13 cellular contexts compared by ENCODE assay signal in genomic region chr1:9842073-9842711, GRCh38. TPM values are rescaled to one million over a fixed set of nuclear protein-coding genes. Genes with fewer than 3 reads are reported as not detected.
A peak's percentile ranks its signal among the peaks of the same experiment; 100 is the strongest.
DNase-seq lines count a peak whose midpoint lies in the region; ATAC-seq and TF ChIP-seq lines count a peak whose summit lies in the region.
"Had no signal": no experiment of that assay in that cellular context is flagged by ENCODE, and none has a peak within 500 bp of the region (broad histone marks: within the 10 kb centered on the region; RNA-seq: fewer than 3 reads in every experiment).

No MANE protein-coding gene starts in this region.

- no peaks in the 10 kb centered on the region for H3K9me3 ChIP-seq in A673 (ENCODE audit: low read depth, low read length, poor library complexity, severe bottlenecking)
- H3K9me3 ChIP-seq in hepatocyte (ENCODE audit: low read depth), result no peaks in the 10 kb centered on the region
- no peaks in the 10 kb centered on the region for H3K9me3 ChIP-seq in esophagus muscularis mucosa

- DNase-seq in A673 (ENCODE audit: low spot score) (peak; percentile 80), DMS79 treated with DMSO at 0.1 percent for 48 hours (lab: John Stamatoyannopoulos, UW) (peak; percentile 57), RPMI8226 (peak; percentile 63), hepatocyte (ENCODE audit: low spot score) (peak; percentile 7), NOMO-1 treated with dmso at 0.1 percent for 144 hours (lab: John Stamatoyannopoulos, UW; ENCODE audit: unreplicated experiment) (no peak), Right ventricle myocardium inferior (ENCODE audit: missing footprints) (no peak), esophagus muscularis mucosa (ENCODE audit: extremely low spot score) (no peak), glomerular visceral epithelial cell (ENCODE audit: extremely low spot score) (no peak)
- DNase-seq: activated naive CD4-positive, alpha-beta T cell treated with anti-CD3 and anti-CD28 coated beads, Interleukin-2, amount 50 U/mL, for 16 hours; naive thymus-derived CD4-positive, alpha-beta T cell; retina; stimulated activated CD4-positive, alpha-beta T cell treated with anti-CD3 and anti-CD28 coated beads, Interleukin-2, amount 100 ng/mL, for 48 hours; SW 1271 had no signal

- CTCF ChIA-PET in A673 (lab: Charles Lee), result no interaction called here

- no peak for TF ChIP-seq EP300 in esophagus muscularis mucosa (IDR thresholded peaks at IDR 0.05)

- TF ChIP-seq CTCF in A673 (conservative IDR thresholded peaks at IDR 0.05; ENCODE audit: low read depth, low read length), result no peak
- no peak for TF ChIP-seq CTCF in hepatocyte (IDR thresholded peaks at IDR 0.05; ENCODE audit: poor library complexity)
- no peak for TF ChIP-seq CTCF in esophagus muscularis mucosa (IDR thresholded peaks at IDR 0.05)

- no peak for TF ChIP-seq POLR2A in esophagus muscularis mucosa (IDR thresholded peaks at IDR 0.05; ENCODE audit: low read depth)

- H3K36me3 ChIP-seq in A673 (ENCODE audit: insufficient read depth, low read length, poor library complexity, severe bottlenecking) (no peaks in the 10 kb centered on the region), hepatocyte (replicated peaks; ENCODE audit: insufficient read depth, low read depth) (no peaks in the 10 kb centered on the region), esophagus muscularis mucosa (no peaks in the 10 kb centered on the region)

- H3K4me2 ChIP-seq in hepatocyte, result no peak overlapping the region

- ATAC-seq in Right ventricle myocardium inferior, result no peak
- ATAC-seq: naive thymus-derived CD4-positive, alpha-beta T cell had no signal

- no peak overlapping the region for H3K4me3 ChIP-seq in A673 (ENCODE audit: low read depth, low read length, poor library complexity, severe bottlenecking)
- H3K4me3 ChIP-seq in hepatocyte, result no peak overlapping the region
- H3K4me3 ChIP-seq in esophagus muscularis mucosa, result no peak overlapping the region

- POLR2A ChIA-PET in A673 (lab: Charles Lee; ENCODE audit: low non-redundant PET), result no interaction called here

- intact Hi-C loops in A673 (cut with micrococcal nuclease; ENCODE audit: unreplicated experiment), result no loop called here
- intact Hi-C loops in Right ventricle myocardium inferior (cut with DNase I), result no loop called here
- intact Hi-C loops in esophagus muscularis mucosa (cut with DNase I), result no loop called here

- H3K4me1 ChIP-seq in A673 (ENCODE audit: insufficient read depth, low read length, poor library complexity, severe bottlenecking), result peaks cover 35% of the 10 kb centered on the region
- H3K4me1 ChIP-seq in hepatocyte (ENCODE audit: insufficient read depth), result peaks cover 6% of the 10 kb centered on the region
- H3K4me1 ChIP-seq in esophagus muscularis mucosa, result peaks cover 20 to 31% (median 24%) of the 10 kb centered on the region in 4 donors

- no peaks in the 10 kb centered on the region for H3K79me2 ChIP-seq in hepatocyte

- WGBS in hepatocyte (ENCODE audit: low lambda C conversion rate, missing lambda C conversion rate), result 84% methylated on average over 9 of the region's 9 CpGs
- WGBS in esophagus muscularis mucosa, result 100% methylated on average over 1 of the region's 9 CpGs

- no peak overlapping the region for H3K27ac ChIP-seq in A673 (ENCODE audit: low read depth, low read length, poor library complexity, severe bottlenecking)
- no peak overlapping the region for H3K27ac ChIP-seq in hepatocyte
- no peak overlapping the region for H3K27ac ChIP-seq in esophagus muscularis mucosa (replicated peaks in 1 of 4)

- BruUV-seq in A673 (replicated peaks; lab: Mats Ljungman, UMichigan), result no TSS peak

- no peaks in the 10 kb centered on the region for H3K9me2 ChIP-seq in hepatocyte (replicated peaks; ENCODE audit: insufficient read depth)

- no peaks in the 10 kb centered on the region for H4K20me1 ChIP-seq in hepatocyte (ENCODE audit: insufficient read depth, poor library complexity, severe bottlenecking)

- H2AFZ ChIP-seq in hepatocyte, result no peak overlapping the region

- H3K27me3 ChIP-seq in A673 (replicated peaks; ENCODE audit: insufficient read depth, low read depth, low read length, poor library complexity) (no peaks in the 10 kb centered on the region), hepatocyte (no peaks in the 10 kb centered on the region), esophagus muscularis mucosa (no peaks in the 10 kb centered on the region)

RNA-seq across cellular contexts. Expression of gene CLSTN1, which starts 18.4 kb away (rescaled TPM):
- 77.4 and 85.3 TPM in 2 replicates for total RNA-seq in A673 (2021)
- 40.5 and 47.7 TPM in 2 replicates for total RNA-seq in hepatocyte
- 64.9 and 74.2 TPM in 2 replicates for polyA plus RNA-seq in hepatocyte
- 52.3 TPM for total RNA-seq in Right ventricle myocardium inferior
- 100 to 1,000 TPM in 1 of 4 donors, 10 to 100 TPM in 3; 47.1 to 109 (median 72.3) TPM for total RNA-seq in esophagus muscularis mucosa

Comparison
In these comparisons a context has a peak if more than half of its experiments do, and no peak if none do; other contexts are left out.
1. DNase-seq: peak in A673 (single experiment), DMS79 treated with DMSO at 0.1 percent for 48 hours (single experiment), RPMI8226 (single experiment) and hepatocyte (single experiment); none in NOMO-1 treated with dmso at 0.1 percent for 144 hours (single experiment), Right ventricle myocardium inferior (single experiment), esophagus muscularis mucosa (single experiment) and glomerular visceral epithelial cell (single experiment).